ENCODE assay signal across 9 cellular contexts in genomic region chr12:48198985-48199384, GRCh38. TPM values are rescaled to one million over a fixed set of nuclear protein-coding genes. Genes with fewer than 3 reads are reported as not detected.
DNase-seq lines count a peak whose midpoint lies in the region; ATAC-seq and TF ChIP-seq lines count a peak whose summit lies in the region.
"Had no signal": no experiment of that assay in that cellular context is flagged by ENCODE, and none has a peak within 500 bp of the region (broad histone marks: within the 10 kb centered on the region; RNA-seq: fewer than 3 reads in every experiment).

No MANE protein-coding gene starts in this region.

- peaks cover 10% of the 10 kb centered on the region; the same call in 2 of the 3 replicates for H3K4me1 Mint-ChIP-seq in GM23338
- H3K4me1 Mint-ChIP-seq in activated CD4-positive, alpha-beta memory T cell treated with anti-CD3 and anti-CD28 coated beads, Interleukin-2, amount 10 ng/mL, durations not matched to agents 7 days and 5 days: peaks cover 35% of the 10 kb centered on the region

- DNase-seq in GM23338 (ENCODE audit: low spot score) (no peak), foreskin keratinocyte (no peak), middle frontal gyrus (ENCODE audit: extremely low spot score, low spot score) (no peak), GOT3 (lab: John Stamatoyannopoulos, UW) (no peak)
- DNase-seq in activated CD4-positive, alpha-beta memory T cell treated with anti-CD3 and anti-CD28 coated beads, Interleukin-2, amount 10 ng/mL, durations not matched to agents 7 days and 5 days: no peak
- DNase-seq: NCI-H2171 treated with DMSO at 0.1 percent for 48 hours had no signal

- no peaks in the 10 kb centered on the region for H3F3A ChIP-seq in GM23338 (replicated peaks; ENCODE audit: low read depth)

- TF ChIP-seq CTCF in GM23338 (conservative IDR thresholded peaks at IDR 0.05; ENCODE audit: low read depth in 2 of 2) (no peak), foreskin keratinocyte (conservative IDR thresholded peaks at IDR 0.05) (no peak)

- no peaks in the 10 kb centered on the region for H3K36me3 ChIP-seq in GM23338 (ENCODE audit: insufficient read depth)
- peaks cover 0 to 6% (median 2%) of the 10 kb centered on the region in 3 donors for H3K36me3 ChIP-seq in skeletal muscle tissue (ENCODE audit: control insufficient read depth in 3 of 3, insufficient read depth in 3 of 3, low read length in 3 of 3)

- no peaks in the 10 kb centered on the region for H4K20me1 ChIP-seq in GM23338 (replicated peaks; ENCODE audit: insufficient read depth)

- H3K9ac ChIP-seq in skeletal muscle tissue (ENCODE audit: low read depth in 1 of 3, low read length in 3 of 3): peak overlapping the region; percentile 100

- CTCF ChIA-PET in activated CD4-positive, alpha-beta memory T cell treated with anti-CD3 and anti-CD28 coated beads, Interleukin-2, amount 10 ng/mL, durations not matched to agents 7 days and 5 days (lab: Charles Lee): interaction anchor here (0.9 to 7.0 kb wide), 11 partner anchors 12 to 432 kb away, joined by 3 to 94 read pairs (median 6); partner anchors contain the start of genes ASB8, CCDC184 and ZNF641

- H3K4me3 ChIP-seq in GM23338: peak overlapping the region; percentile 63
- H3K4me3 ChIP-seq in skeletal muscle tissue (ENCODE audit: low read length in 3 of 3): peak overlapping the region; percentile 96 to 98 (median 97)

- peak overlapping the region; percentile 80 for H3K4me2 ChIP-seq in GM23338

- H3K4me1 ChIP-seq in GM23338 (ENCODE audit: insufficient read depth): peaks cover 8% of the 10 kb centered on the region
- peaks cover 6% of the 10 kb centered on the region for H3K4me1 ChIP-seq in foreskin keratinocyte
- H3K4me1 ChIP-seq in skeletal muscle tissue (ENCODE audit: control insufficient read depth in 3 of 3, insufficient read depth in 3 of 3, low read length in 3 of 3): peaks cover 14 to 28% (median 16%) of the 10 kb centered on the region in 3 donors

- ATAC-seq in GM23338: no peak
- ATAC-seq in foreskin keratinocyte: no peak
- no peak for ATAC-seq in HG03378 (IDR thresholded peaks at IDR 0.05; ENCODE audit: unreplicated experiment)
- ATAC-seq in HG03135 (IDR thresholded peaks at IDR 0.05; ENCODE audit: unreplicated experiment): no peak

- peaks cover 18% of the 10 kb centered on the region for H3K36me3 Mint-ChIP-seq in GM23338 (ENCODE audit: low read depth)
- H3K36me3 Mint-ChIP-seq in activated CD4-positive, alpha-beta memory T cell treated with anti-CD3 and anti-CD28 coated beads, Interleukin-2, amount 10 ng/mL, durations not matched to agents 7 days and 5 days (ENCODE audit: low read depth): peaks cover 43% of the 10 kb centered on the region

- H2AFZ ChIP-seq in GM23338: peak overlapping the region; percentile 53

- no peaks in the 10 kb centered on the region for H3K9me3 ChIP-seq in skeletal muscle tissue (ENCODE audit: control insufficient read depth in 3 of 3, low read length in 3 of 3)

- H3K79me2 ChIP-seq in GM23338 (replicated peaks; ENCODE audit: insufficient read depth): no peaks in the 10 kb centered on the region

- POLR2A ChIA-PET in activated CD4-positive, alpha-beta memory T cell treated with anti-CD3 and anti-CD28 coated beads, Interleukin-2, amount 10 ng/mL, durations not matched to agents 7 days and 5 days (lab: Charles Lee): interaction anchor here (0.6 to 4.0 kb wide), 15 partner anchors 12 to 594 kb away, joined by 3 to 35 read pairs (median 4); partner anchors contain the start of genes ASB8, CCDC184, KANSL2 and RPAP3

- H3K4me3 Mint-ChIP-seq in GM23338: peak overlapping the region; percentile 79
- peak overlapping the region; percentile 80 for H3K4me3 Mint-ChIP-seq in activated CD4-positive, alpha-beta memory T cell treated with anti-CD3 and anti-CD28 coated beads, Interleukin-2, amount 10 ng/mL, durations not matched to agents 7 days and 5 days

- H3K27me3 Mint-ChIP-seq in GM23338 (ENCODE audit: insufficient read depth, low read depth, poor library complexity): peaks cover 49% of the 10 kb centered on the region
- peaks cover 11% of the 10 kb centered on the region for H3K27me3 Mint-ChIP-seq in activated CD4-positive, alpha-beta memory T cell treated with anti-CD3 and anti-CD28 coated beads, Interleukin-2, amount 10 ng/mL, durations not matched to agents 7 days and 5 days

- H3K9me3 Mint-ChIP-seq in GM23338: peaks cover 21% of the 10 kb centered on the region
- H3K9me3 Mint-ChIP-seq in activated CD4-positive, alpha-beta memory T cell treated with anti-CD3 and anti-CD28 coated beads, Interleukin-2, amount 10 ng/mL, durations not matched to agents 7 days and 5 days: peaks cover 7% of the 10 kb centered on the region

- H3K27me3 ChIP-seq in GM23338 (ENCODE audit: insufficient read depth): peaks cover 69% of the 10 kb centered on the region
- H3K27me3 ChIP-seq in foreskin keratinocyte: no peaks in the 10 kb centered on the region
- H3K27me3 ChIP-seq in skeletal muscle tissue (ENCODE audit: control insufficient read depth in 3 of 3, insufficient read depth in 3 of 3, low read length in 3 of 3): no peaks in the 10 kb centered on the region

- 0 out of 2 replicates have a peak overlapping the region, but pooled peaks have one; percentile 78 for H3K27ac ChIP-seq in GM23338 (ENCODE audit: low read depth)
- peak overlapping the region; percentile 67 for H3K27ac ChIP-seq in foreskin keratinocyte
- peak overlapping the region; percentile 99 for H3K27ac ChIP-seq in skeletal muscle tissue (ENCODE audit: low read depth, low read length)

- no peak overlapping the region for H3K27ac Mint-ChIP-seq in GM23338
- peak overlapping the region; percentile 96 for H3K27ac Mint-ChIP-seq in activated CD4-positive, alpha-beta memory T cell treated with anti-CD3 and anti-CD28 coated beads, Interleukin-2, amount 10 ng/mL, durations not matched to agents 7 days and 5 days

- no peaks in the 10 kb centered on the region for H3K9me2 ChIP-seq in GM23338 (ENCODE audit: insufficient read depth)

TF ChIP-seq in GM23338, 12 proteins besides CTCF, POLR2A, EP300 and RAD21:
- TF ChIP-seq EZH2 (IDR thresholded peaks at IDR 0.05; ENCODE audit: low read depth, unreplicated experiment) (peak; percentile 7), EZH2phosphoT487 (IDR thresholded peaks at IDR 0.05; ENCODE audit: unreplicated experiment) (no peak)

RNA-seq across cellular contexts. Expression of gene OR10AD1, which starts 4.1 kb away (rescaled TPM):
- not detected in 2 replicates for total RNA-seq in GM23338 (2014; rRNA removed; shearing (Covaris generic))
- polyA plus RNA-seq in GM23338 (2016; fragmentation: Nextera tagmentation; extraction: Ambion mirVana): 0.17 TPM in 1 of 2 replicates, not detected in the other
- total RNA-seq in activated CD4-positive, alpha-beta memory T cell treated with anti-CD3 and anti-CD28 coated beads, Interleukin-2, amount 10 ng/mL, durations not matched to agents 7 days and 5 days: not detected
- total RNA-seq in foreskin keratinocyte: not detected in 2 replicates
- polyA plus RNA-seq in foreskin keratinocyte: not detected in 2 replicates
- total RNA-seq in skeletal muscle tissue: not detected

RNA-seq across cellular contexts. Expression of gene CCDC184, which starts 15.5 kb away (rescaled TPM):
- total RNA-seq in GM23338 (2014; rRNA removed; shearing (Covaris generic)): 2.8 and 3.7 TPM in 2 replicates
- 1.8 and 2.8 TPM in 2 replicates for polyA plus RNA-seq in GM23338 (2016; fragmentation: Nextera tagmentation; extraction: Ambion mirVana)
- total RNA-seq in activated CD4-positive, alpha-beta memory T cell treated with anti-CD3 and anti-CD28 coated beads, Interleukin-2, amount 10 ng/mL, durations not matched to agents 7 days and 5 days: under 1 TPM; 0.63 to 0.65 TPM
- 0.35 and 1.4 TPM in 2 replicates for total RNA-seq in foreskin keratinocyte
- polyA plus RNA-seq in foreskin keratinocyte: 0.58 and 1.6 TPM in 2 replicates
- total RNA-seq in skeletal muscle tissue: 0.52 TPM

RNA-seq across cellular contexts. Expression of gene ASB8, which starts 41.7 kb away (rescaled TPM):
- 5.4 and 8.4 TPM in 2 replicates for total RNA-seq in GM23338 (2014; rRNA removed; shearing (Covaris generic))
- polyA plus RNA-seq in GM23338 (2016; fragmentation: Nextera tagmentation; extraction: Ambion mirVana): 5.4 and 6.4 TPM in 2 replicates
- total RNA-seq in activated CD4-positive, alpha-beta memory T cell treated with anti-CD3 and anti-CD28 coated beads, Interleukin-2, amount 10 ng/mL, durations not matched to agents 7 days and 5 days: 10 to 100 TPM; 43.4 to 45.6 TPM
- total RNA-seq in foreskin keratinocyte: 12.0 and 13.6 TPM in 2 replicates
- 6.7 and 7.6 TPM in 2 replicates for polyA plus RNA-seq in foreskin keratinocyte
- 32.9 TPM for total RNA-seq in skeletal muscle tissue
